In the genomic region with DNA sequence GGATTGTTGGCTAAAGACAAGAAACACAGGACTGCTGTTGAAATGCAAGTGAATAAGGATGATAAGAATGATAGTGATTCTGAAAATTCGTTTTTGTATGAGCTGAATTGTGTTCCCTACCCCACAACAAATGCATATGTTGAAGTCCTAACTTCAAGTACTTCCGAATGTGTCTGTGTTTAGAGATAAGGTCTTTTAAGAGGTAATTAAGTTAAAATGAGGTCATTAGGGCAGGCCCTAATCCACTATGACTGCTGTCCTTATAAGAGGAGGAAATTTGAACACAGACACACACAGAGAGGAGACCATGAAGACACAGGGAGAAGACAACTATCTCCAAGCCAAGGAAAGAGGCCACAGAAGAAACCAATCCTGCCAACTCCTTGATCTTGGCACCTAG, we compare ENCODE assay signal across 1 cellular context.
A peak's percentile ranks its signal among the peaks of the same experiment; 100 is the strongest.
TF ChIP-seq lines count a peak whose summit lies in the region.

No MANE protein-coding gene starts in this region.

TF ChIP-seq in K562, 482 proteins besides CTCF, POLR2A, EP300 and RAD21 (continued from another document and continues in another):
- TF ChIP-seq ZNF668 (CRISPR knock-in tag; IDR thresholded peaks at IDR 0.05) (no peak), TAF7 (tag; IDR thresholded peaks at IDR 0.05) (no peak), RNF219 (CRISPR knock-in tag; IDR thresholded peaks at IDR 0.05) (no peak), PTRF (tag; IDR thresholded peaks at IDR 0.05) (no peak), DEAF1 (CRISPR knock-in tag; IDR thresholded peaks at IDR 0.05) (no peak), ZNF282 (CRISPR knock-in tag; IDR thresholded peaks at IDR 0.05) (no peak), ZBED1 (IDR thresholded peaks at IDR 0.05) (no peak), FOXA1 (IDR thresholded peaks at IDR 0.05; ENCODE audit: borderline replicate concordance) (no peak), ELF1 (tag; IDR thresholded peaks at IDR 0.05) (no peak), NFATC3 (IDR thresholded peaks at IDR 0.05) (no peak), STAT5B (CRISPR knock-in tag; IDR thresholded peaks at IDR 0.05) (no peak), MYNN (IDR thresholded peaks at IDR 0.05) (no peak), MYNN (CRISPR knock-in tag; IDR thresholded peaks at IDR 0.05) (no peak), ZNF639 (CRISPR knock-in tag; conservative IDR thresholded peaks at IDR 0.05 in 1 of 2, IDR thresholded peaks at IDR 0.05 in 1 of 2) (no peak), CCAR2 (IDR thresholded peaks at IDR 0.05; ENCODE audit: low read depth, low read length) (no peak), CBX1 (IDR thresholded peaks at IDR 0.05; ENCODE audit: low read depth) (no peak), FOXA3 (CRISPR knock-in tag; conservative IDR thresholded peaks at IDR 0.05 in 1 of 2, IDR thresholded peaks at IDR 0.05 in 1 of 2) (no peak), GABPA (tag; conservative IDR thresholded peaks at IDR 0.05; ENCODE audit: low read depth) (no peak), ZNF707 (CRISPR knock-in tag; conservative IDR thresholded peaks at IDR 0.05) (no peak), MEF2A (IDR thresholded peaks at IDR 0.05; ENCODE audit: control insufficient read depth, low read depth, low read length) (no peak), SMAD3 (CRISPR knock-in tag; conservative IDR thresholded peaks at IDR 0.05) (no peak), NRF1 (conservative IDR thresholded peaks at IDR 0.05 in 1 of 2, IDR thresholded peaks at IDR 0.05 in 1 of 2) (no peak), HDAC3 (IDR thresholded peaks at IDR 0.05; ENCODE audit: borderline replicate concordance, partially characterized antibody) (peak; percentile 64), MXI1 (IDR thresholded peaks at IDR 0.05; ENCODE audit: low read depth, low read length) (no peak), ZNF644 (tag; IDR thresholded peaks at IDR 0.05; ENCODE audit: low read depth) (no peak), CTBP1 (IDR thresholded peaks at IDR 0.05; ENCODE audit: borderline replicate concordance) (no peak), MLLT1 (IDR thresholded peaks at IDR 0.05) (no peak), MAX (CRISPR knock-in tag; IDR thresholded peaks at IDR 0.05) (no peak), CBX3 (IDR thresholded peaks at IDR 0.05; ENCODE audit: borderline replicate concordance in 1 of 2, low read length in 2 of 2) (no peak), GTF2B (IDR thresholded peaks at IDR 0.05; ENCODE audit: extremely low read depth, insufficient read length) (no peak), ZNF77 (CRISPR knock-in tag; IDR thresholded peaks at IDR 0.05) (no peak), ZFP30 (CRISPR knock-in tag; IDR thresholded peaks at IDR 0.05; ENCODE audit: borderline replicate concordance) (no peak), GABPB2 (CRISPR knock-in tag; conservative IDR thresholded peaks at IDR 0.05) (no peak), POLR2AphosphoS2 (IDR thresholded peaks at IDR 0.05; ENCODE audit: low read length) (no peak), GTF2F1 (IDR thresholded peaks at IDR 0.05; ENCODE audit: low read depth, low read length) (no peak), HOXB6 (CRISPR knock-in tag; IDR thresholded peaks at IDR 0.05; ENCODE audit: borderline replicate concordance) (no peak), MYC (IDR thresholded peaks at IDR 0.05; ENCODE audit: low read depth, low read length) (no peak), MYC (CRISPR knock-in tag; IDR thresholded peaks at IDR 0.05; ENCODE audit: borderline replicate concordance, low read depth) (no peak)
- TF ChIP-seq, protein P1, sequence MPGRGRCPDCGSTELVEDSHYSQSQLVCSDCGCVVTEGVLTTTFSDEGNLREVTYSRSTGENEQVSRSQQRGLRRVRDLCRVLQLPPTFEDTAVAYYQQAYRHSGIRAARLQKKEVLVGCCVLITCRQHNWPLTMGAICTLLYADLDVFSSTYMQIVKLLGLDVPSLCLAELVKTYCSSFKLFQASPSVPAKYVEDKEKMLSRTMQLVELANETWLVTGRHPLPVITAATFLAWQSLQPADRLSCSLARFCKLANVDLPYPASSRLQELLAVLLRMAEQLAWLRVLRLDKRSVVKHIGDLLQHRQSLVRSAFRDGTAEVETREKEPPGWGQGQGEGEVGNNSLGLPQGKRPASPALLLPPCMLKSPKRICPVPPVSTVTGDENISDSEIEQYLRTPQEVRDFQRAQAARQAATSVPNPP (IDR thresholded peaks at IDR 0.05; ENCODE audit: borderline replicate concordance, insufficient read depth, insufficient read length) = no peak
- TF ChIP-seq, protein P2, sequence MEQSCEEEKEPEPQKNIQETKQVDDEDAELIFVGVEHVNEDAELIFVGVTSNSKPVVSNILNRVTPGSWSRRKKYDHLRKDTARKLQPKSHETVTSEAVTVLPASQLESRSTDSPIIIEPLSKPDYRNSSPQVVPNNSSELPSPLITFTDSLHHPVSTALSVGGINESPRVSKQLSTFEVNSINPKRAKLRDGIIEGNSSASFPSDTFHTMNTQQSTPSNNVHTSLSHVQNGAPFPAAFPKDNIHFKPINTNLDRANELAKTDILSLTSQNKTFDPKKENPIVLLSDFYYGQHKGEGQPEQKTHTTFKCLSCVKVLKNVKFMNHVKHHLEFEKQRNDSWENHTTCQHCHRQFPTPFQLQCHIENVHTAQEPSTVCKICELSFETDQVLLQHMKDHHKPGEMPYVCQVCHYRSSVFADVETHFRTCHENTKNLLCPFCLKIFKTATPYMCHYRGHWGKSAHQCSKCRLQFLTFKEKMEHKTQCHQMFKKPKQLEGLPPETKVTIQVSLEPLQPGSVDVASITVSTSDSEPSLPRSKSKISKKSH (CRISPR knock-in tag; IDR thresholded peaks at IDR 0.05) = no peak
- TF ChIP-seq, protein P3, sequence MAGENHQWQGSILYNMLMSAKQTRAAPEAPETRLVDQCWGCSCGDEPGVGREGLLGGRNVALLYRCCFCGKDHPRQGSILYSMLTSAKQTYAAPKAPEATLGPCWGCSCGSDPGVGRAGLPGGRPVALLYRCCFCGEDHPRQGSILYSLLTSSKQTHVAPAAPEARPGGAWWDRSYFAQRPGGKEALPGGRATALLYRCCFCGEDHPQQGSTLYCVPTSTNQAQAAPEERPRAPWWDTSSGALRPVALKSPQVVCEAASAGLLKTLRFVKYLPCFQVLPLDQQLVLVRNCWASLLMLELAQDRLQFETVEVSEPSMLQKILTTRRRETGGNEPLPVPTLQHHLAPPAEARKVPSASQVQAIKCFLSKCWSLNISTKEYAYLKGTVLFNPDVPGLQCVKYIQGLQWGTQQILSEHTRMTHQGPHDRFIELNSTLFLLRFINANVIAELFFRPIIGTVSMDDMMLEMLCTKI (IDR thresholded peaks at IDR 0.05; ENCODE audit: partially characterized antibody) = no peak
- TF ChIP-seq, protein P4, sequence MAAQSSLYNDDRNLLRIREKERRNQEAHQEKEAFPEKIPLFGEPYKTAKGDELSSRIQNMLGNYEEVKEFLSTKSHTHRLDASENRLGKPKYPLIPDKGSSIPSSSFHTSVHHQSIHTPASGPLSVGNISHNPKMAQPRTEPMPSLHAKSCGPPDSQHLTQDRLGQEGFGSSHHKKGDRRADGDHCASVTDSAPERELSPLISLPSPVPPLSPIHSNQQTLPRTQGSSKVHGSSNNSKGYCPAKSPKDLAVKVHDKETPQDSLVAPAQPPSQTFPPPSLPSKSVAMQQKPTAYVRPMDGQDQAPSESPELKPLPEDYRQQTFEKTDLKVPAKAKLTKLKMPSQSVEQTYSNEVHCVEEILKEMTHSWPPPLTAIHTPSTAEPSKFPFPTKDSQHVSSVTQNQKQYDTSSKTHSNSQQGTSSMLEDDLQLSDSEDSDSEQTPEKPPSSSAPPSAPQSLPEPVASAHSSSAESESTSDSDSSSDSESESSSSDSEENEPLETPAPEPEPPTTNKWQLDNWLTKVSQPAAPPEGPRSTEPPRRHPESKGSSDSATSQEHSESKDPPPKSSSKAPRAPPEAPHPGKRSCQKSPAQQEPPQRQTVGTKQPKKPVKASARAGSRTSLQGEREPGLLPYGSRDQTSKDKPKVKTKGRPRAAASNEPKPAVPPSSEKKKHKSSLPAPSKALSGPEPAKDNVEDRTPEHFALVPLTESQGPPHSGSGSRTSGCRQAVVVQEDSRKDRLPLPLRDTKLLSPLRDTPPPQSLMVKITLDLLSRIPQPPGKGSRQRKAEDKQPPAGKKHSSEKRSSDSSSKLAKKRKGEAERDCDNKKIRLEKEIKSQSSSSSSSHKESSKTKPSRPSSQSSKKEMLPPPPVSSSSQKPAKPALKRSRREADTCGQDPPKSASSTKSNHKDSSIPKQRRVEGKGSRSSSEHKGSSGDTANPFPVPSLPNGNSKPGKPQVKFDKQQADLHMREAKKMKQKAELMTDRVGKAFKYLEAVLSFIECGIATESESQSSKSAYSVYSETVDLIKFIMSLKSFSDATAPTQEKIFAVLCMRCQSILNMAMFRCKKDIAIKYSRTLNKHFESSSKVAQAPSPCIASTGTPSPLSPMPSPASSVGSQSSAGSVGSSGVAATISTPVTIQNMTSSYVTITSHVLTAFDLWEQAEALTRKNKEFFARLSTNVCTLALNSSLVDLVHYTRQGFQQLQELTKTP (IDR thresholded peaks at IDR 0.05; ENCODE audit: low read depth in 1 of 2, partially characterized antibody in 2 of 2) = no peak
- TF ChIP-seq, protein P5, sequence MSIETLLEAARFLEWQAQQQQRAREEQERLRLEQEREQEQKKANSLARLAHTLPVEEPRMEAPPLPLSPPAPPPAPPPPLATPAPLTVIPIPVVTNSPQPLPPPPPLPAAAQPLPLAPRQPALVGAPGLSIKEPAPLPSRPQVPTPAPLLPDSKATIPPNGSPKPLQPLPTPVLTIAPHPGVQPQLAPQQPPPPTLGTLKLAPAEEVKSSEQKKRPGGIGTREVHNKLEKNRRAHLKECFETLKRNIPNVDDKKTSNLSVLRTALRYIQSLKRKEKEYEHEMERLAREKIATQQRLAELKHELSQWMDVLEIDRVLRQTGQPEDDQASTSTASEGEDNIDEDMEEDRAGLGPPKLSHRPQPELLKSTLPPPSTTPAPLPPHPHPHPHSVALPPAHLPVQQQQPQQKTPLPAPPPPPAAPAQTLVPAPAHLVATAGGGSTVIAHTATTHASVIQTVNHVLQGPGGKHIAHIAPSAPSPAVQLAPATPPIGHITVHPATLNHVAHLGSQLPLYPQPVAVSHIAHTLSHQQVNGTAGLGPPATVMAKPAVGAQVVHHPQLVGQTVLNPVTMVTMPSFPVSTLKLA (conservative IDR thresholded peaks at IDR 0.05) = no peak
- TF ChIP-seq, protein P6, sequence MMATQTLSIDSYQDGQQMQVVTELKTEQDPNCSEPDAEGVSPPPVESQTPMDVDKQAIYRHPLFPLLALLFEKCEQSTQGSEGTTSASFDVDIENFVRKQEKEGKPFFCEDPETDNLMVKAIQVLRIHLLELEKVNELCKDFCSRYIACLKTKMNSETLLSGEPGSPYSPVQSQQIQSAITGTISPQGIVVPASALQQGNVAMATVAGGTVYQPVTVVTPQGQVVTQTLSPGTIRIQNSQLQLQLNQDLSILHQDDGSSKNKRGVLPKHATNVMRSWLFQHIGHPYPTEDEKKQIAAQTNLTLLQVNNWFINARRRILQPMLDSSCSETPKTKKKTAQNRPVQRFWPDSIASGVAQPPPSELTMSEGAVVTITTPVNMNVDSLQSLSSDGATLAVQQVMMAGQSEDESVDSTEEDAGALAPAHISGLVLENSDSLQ (IDR thresholded peaks at IDR 0.05) = no peak
